ENCODE assay signal across 8 cellular contexts in the genomic region with DNA sequence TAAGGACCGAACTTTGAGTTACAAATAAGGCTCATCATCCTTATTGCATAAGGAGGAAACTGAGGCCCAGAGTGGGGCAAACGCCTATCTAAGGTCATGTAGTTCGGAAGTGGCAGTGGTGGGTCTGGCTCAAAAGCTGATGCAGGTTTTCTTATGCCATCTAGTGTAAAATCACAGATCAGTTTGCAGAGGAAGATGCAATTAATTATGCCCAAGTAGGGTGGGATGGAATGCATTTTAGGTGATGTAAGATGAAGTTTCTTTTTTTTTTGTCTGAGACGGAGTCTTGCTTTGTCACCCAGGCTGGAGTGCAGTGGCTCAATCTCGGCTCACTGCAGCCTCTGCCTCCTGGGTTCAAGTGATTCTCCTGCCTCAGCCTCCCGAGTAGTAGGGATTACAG. TPM values are rescaled to one million over a fixed set of nuclear protein-coding genes. Genes with fewer than 3 reads are reported as not detected.
DNase-seq lines count a peak whose midpoint lies in the region; ATAC-seq and TF ChIP-seq lines count a peak whose summit lies in the region.
"Not testable (repeated sequence)": the region's sequence is repeated elsewhere in the genome, so short reads cannot be mapped to it uniquely, and the experiment has no call there.

No MANE protein-coding gene starts in this region.

- H3K27me3 Mint-ChIP-seq in activated B cell treated with CpG ODN at 0.5 μM for 24 hours: not testable (repeated sequence)
- peaks cover 19% of the 10 kb centered on the region for H3K27me3 Mint-ChIP-seq in brain

- peaks cover 33% of the 10 kb centered on the region for H3K4me1 Mint-ChIP-seq in activated B cell treated with CpG ODN at 0.5 μM for 24 hours
- peaks cover 58% of the 10 kb centered on the region for H3K4me1 Mint-ChIP-seq in brain

- H4K20me1 ChIP-seq in DND-41 (ENCODE audit: insufficient read depth, low read length): peaks cover 13% of the 10 kb centered on the region; the same call in 1 of the 2 replicates

- peak overlapping the region; percentile 98 for H3K27ac Mint-ChIP-seq in activated B cell treated with CpG ODN at 0.5 μM for 24 hours
- peak overlapping the region; percentile 96 to 99 (median 99) for H3K27ac Mint-ChIP-seq in brain

- H3K36me3 Mint-ChIP-seq in activated B cell treated with CpG ODN at 0.5 μM for 24 hours (ENCODE audit: low read depth) (peaks cover 25% of the 10 kb centered on the region), brain (peaks cover 11% of the 10 kb centered on the region)

- H3K4me3 Mint-ChIP-seq in activated B cell treated with CpG ODN at 0.5 μM for 24 hours: peak overlapping the region; percentile 98
- peak overlapping the region; percentile 98 to 100 (median 99) for H3K4me3 Mint-ChIP-seq in brain

- not testable (repeated sequence) for H3K9me3 ChIP-seq in DND-41 (ENCODE audit: insufficient read depth, low read length, severe bottlenecking); MG63; lower lobe of right lung; prostate gland

- H3K36me3 ChIP-seq in DND-41 (ENCODE audit: insufficient read depth, low read length): peaks cover 12% of the 10 kb centered on the region
- H3K36me3 ChIP-seq in MG63; prostate gland; urinary bladder (ENCODE audit: insufficient read depth): not testable (repeated sequence)
- H3K36me3 ChIP-seq in lower lobe of right lung: peaks cover 22% of the 10 kb centered on the region

- not testable (repeated sequence) for H3K9me3 Mint-ChIP-seq in activated B cell treated with CpG ODN at 0.5 μM for 24 hours, brain

- peaks cover 57% of the 10 kb centered on the region for H3K79me2 ChIP-seq in DND-41 (ENCODE audit: insufficient read depth, low read length)

- 51% methylated on average over 6 of the region's 6 CpGs for WGBS in prostate gland
- WGBS in urinary bladder: 43% methylated on average over 6 of the region's 6 CpGs

- TF ChIP-seq CTCF in DND-41 (IDR thresholded peaks at IDR 0.05; ENCODE audit: borderline replicate concordance, extremely low read depth, low read length, poor library complexity, severe bottlenecking); activated B cell treated with CpG ODN at 0.5 μM for 24 hours (IDR thresholded peaks at IDR 0.05); brain (conservative IDR thresholded peaks at IDR 0.05); lower lobe of right lung (IDR thresholded peaks at IDR 0.05); prostate gland (IDR thresholded peaks at IDR 0.05): not testable (repeated sequence)

- H3K4me3 ChIP-seq in DND-41 (ENCODE audit: low read depth in 1 of 2, low read length in 2 of 2) (peak overlapping the region; percentile 60 to 80; a peak in 3 of 4 replicates), MG63 (peak overlapping the region; percentile 90), lower lobe of right lung (peak overlapping the region; percentile 71), prostate gland (peak overlapping the region; percentile 68 to 82), urinary bladder (ENCODE audit: low read depth, low read length) (peak overlapping the region; percentile 62)

- H3K27ac ChIP-seq in DND-41 (ENCODE audit: low read length): peak overlapping the region; percentile 87
- H3K27ac ChIP-seq in lower lobe of right lung: peak overlapping the region; percentile 92
- H3K27ac ChIP-seq in prostate gland; urinary bladder (ENCODE audit: low read depth): not testable (repeated sequence)

- CTCF ChIA-PET in activated B cell treated with CpG ODN at 0.5 μM for 24 hours (lab: Charles Lee): interaction anchor here (0.8 to 2.6 kb wide), 4 partner anchors 88 to 117 kb away, joined by 3 to 47 read pairs (median 6); a partner anchor contains a TSS

- not testable (repeated sequence) for DNase-seq in DND-41; MG63; activated B cell treated with CpG ODN at 0.5 μM for 24 hours; lower lobe of right lung; prostate gland (ENCODE audit: low spot score)
- DNase-seq in fibroblast of peridontal ligament (ENCODE audit: extremely low read depth): peak; percentile 48

- peak overlapping the region; percentile 79 for H3K9ac ChIP-seq in DND-41 (ENCODE audit: low read depth, low read length)

- POLR2A ChIA-PET in activated B cell treated with CpG ODN at 0.5 μM for 24 hours (lab: Charles Lee): interaction anchor here (1.8 to 2.3 kb wide), 2 partner anchors 51 to 95 kb away, joined by 9 to 25 read pairs; a partner anchor contains a TSS

- peak overlapping the region; percentile 84 for H3K4me2 ChIP-seq in DND-41 (ENCODE audit: insufficient read depth, low read length)

- not testable (repeated sequence) for H3K27me3 ChIP-seq in DND-41 (ENCODE audit: insufficient read depth, low read length, poor library complexity); MG63; lower lobe of right lung (ENCODE audit: low read depth); prostate gland (replicated peaks; ENCODE audit: insufficient read depth)

- intact Hi-C loops in activated B cell treated with CpG ODN at 0.5 μM for 24 hours (cut with micrococcal nuclease) (loop anchor here (1.0 to 5.0 kb wide), 4 partner anchors 50 to 637 kb away; a partner anchor contains a TSS), prostate gland (cut with DNase I) (loop anchor here (2.0 to 5.0 kb wide), 3 partner anchors 77 to 192 kb away; no protein-coding TSS in a partner anchor)
- intact Hi-C loops in lower lobe of right lung (cut with DNase I): not testable (repeated sequence)

- TF ChIP-seq POLR2A in prostate gland (IDR thresholded peaks at IDR 0.05): not testable (repeated sequence)

- ATAC-seq in DND-41 (ENCODE audit: insufficient read depth, low read depth); activated B cell treated with CpG ODN at 0.5 μM for 24 hours (ENCODE audit: low read depth); lower lobe of right lung: not testable (repeated sequence)

- 0 out of 2 replicates have a peak overlapping the region, but pooled peaks have one; percentile 93 for H2AFZ ChIP-seq in DND-41 (ENCODE audit: low read depth, low read length)

- peaks cover 42% of the 10 kb centered on the region for H3K4me1 ChIP-seq in DND-41 (ENCODE audit: insufficient read depth, low read length)
- peaks cover 25% of the 10 kb centered on the region for H3K4me1 ChIP-seq in lower lobe of right lung
- H3K4me1 ChIP-seq in prostate gland (replicated peaks): peaks cover 15% of the 10 kb centered on the region
- H3K4me1 ChIP-seq in urinary bladder (ENCODE audit: insufficient read depth): not testable (repeated sequence)

RNA-seq across cellular contexts. Expression of a gene that starts 1.1 kb away (rescaled TPM):
- 66.6 and 117 TPM in 2 replicates for total RNA-seq in MG63 (2014; rRNA removed; shearing (Covaris generic); ENCODE audit: low replicate concordance)
- total RNA-seq in activated B cell treated with CpG ODN at 0.5 μM for 24 hours (35.9 and 40.2 TPM in 2 replicates), lower lobe of right lung (36.6 TPM), prostate gland (10 to 100 TPM; 68.2 to 73.3 TPM), urinary bladder (28.3 TPM)
- polyA plus RNA-seq in brain (ENCODE audit: insufficient read depth, low read depth, low replicate concordance) (65.0 TPM), urinary bladder (115 TPM)

RNA-seq across cellular contexts. Expression of a gene that starts 28.7 kb away (rescaled TPM):
- total RNA-seq in MG63 (2014; rRNA removed; shearing (Covaris generic); ENCODE audit: low replicate concordance): 0.74 and 1.7 TPM in 2 replicates
- total RNA-seq in activated B cell treated with CpG ODN at 0.5 μM for 24 hours: 0.91 and 1.2 TPM in 2 replicates
- 5.2 TPM for polyA plus RNA-seq in brain (ENCODE audit: insufficient read depth, low read depth, low replicate concordance)
- 8.2 TPM for total RNA-seq in lower lobe of right lung
- 1 to 10 TPM in 1 of 2 donors, under 1 TPM in 1; 0.55 to 4.5 TPM for total RNA-seq in prostate gland
- total RNA-seq in urinary bladder: 3.0 TPM
- polyA plus RNA-seq in urinary bladder: 0.52 TPM

RNA-seq across cellular contexts. Expression of a gene that starts 31.0 kb away (rescaled TPM):
- 0.56 and 3.1 TPM in 2 replicates for total RNA-seq in MG63 (2014; rRNA removed; shearing (Covaris generic); ENCODE audit: low replicate concordance)
- total RNA-seq in activated B cell treated with CpG ODN at 0.5 μM for 24 hours (not detected in 2 replicates), lower lobe of right lung (2.5 TPM), prostate gland (1 to 10 TPM in 1 of 2 donors, under 1 TPM in 1; 0.41 to 4.0 TPM), urinary bladder (not detected)
- polyA plus RNA-seq in brain (ENCODE audit: insufficient read depth, low read depth, low replicate concordance) (0.31 TPM), urinary bladder (4.0 TPM)
